ENCODE assay signal across 21 cellular contexts in the genomic region with DNA sequence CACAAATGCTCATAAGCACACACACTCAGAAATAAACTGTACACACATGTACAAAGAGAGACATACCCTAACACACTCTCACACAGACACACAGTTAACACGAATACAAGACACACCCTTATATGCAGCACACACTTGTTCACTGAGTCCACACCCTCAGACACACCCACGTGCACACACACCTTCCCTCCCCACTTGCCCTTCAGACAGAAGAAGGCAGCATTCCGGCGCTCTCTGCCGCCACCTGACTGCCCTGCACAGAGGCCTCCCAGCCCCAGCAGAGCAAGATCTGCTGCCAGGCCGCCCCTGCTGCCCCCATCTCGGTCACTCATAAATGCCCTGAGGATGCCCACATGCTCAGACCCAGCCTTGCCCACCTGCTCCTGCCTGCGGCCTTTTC.
DNase-seq lines count a peak whose midpoint lies in the region; FAIRE-seq and TF ChIP-seq lines count a peak whose summit lies in the region.
"Had no signal": no experiment of that assay in that cellular context is flagged by ENCODE, and none has a peak within 500 bp of the region (broad histone marks: within the 10 kb centered on the region; RNA-seq: fewer than 3 reads in every experiment).

No MANE protein-coding gene starts in this region.

- no peak overlapping the region for H2BK20ac ChIP-seq in H1 (ENCODE audit: low read length)

- H3K56ac ChIP-seq in H1 (replicated peaks; ENCODE audit: insufficient read length, low read depth, low read length) = no peak overlapping the region

- TF ChIP-seq RAD21 in H1 (IDR thresholded peaks at IDR 0.05 in 1 of 2, conservative IDR thresholded peaks at IDR 0.05 in 1 of 2; ENCODE audit: low read depth in 2 of 2, low read length in 2 of 2) = no peak; a peak in 1 of 4 replicates

- POLR2A ChIA-PET in H1 (lab: Charles Lee; ENCODE audit: partially characterized antibody) = interaction anchor here (1.8 kb wide), 1 partner anchor 79 kb away, joined by 5 read pairs; a partner anchor contains a TSS
- POLR2A ChIA-PET in GM10248 (lab: Yijun Ruan, JAX) = no interaction called here

- no peak overlapping the region for H3K4ac ChIP-seq in H1 (replicated peaks; ENCODE audit: insufficient read length, low read depth, low read length)

- TF ChIP-seq EP300 in H1 (IDR thresholded peaks at IDR 0.05; ENCODE audit: borderline replicate concordance in 1 of 2, low read depth in 2 of 2, low read length in 2 of 2) = no peak

- H2BK5ac ChIP-seq in H1 (ENCODE audit: low read depth, low read length) = no peak overlapping the region

- H2AK5ac ChIP-seq in H1 (ENCODE audit: low read depth, low read length) = 0 out of 2 replicates have a peak overlapping the region, but pooled peaks have one; percentile 90

- WGBS in H1 (ENCODE audit: extremely low coverage in 1 of 2, insufficient coverage in 1 of 2, insufficient read length in 1 of 2, insufficient replicate concordance in 2 of 2, low coverage in 1 of 2, low lambda C conversion rate in 2 of 2, missing lambda C conversion rate in 1 of 2), 2 experiments = 76% methylated on average over 8 of the region's 8 CpGs; no CpG with 5 or more reads in 1 of the 2 experiments
- 20 to 66% (median 44%) methylated on average over 8 of the region's 8 CpGs for WGBS in small intestine, 3 donors

- CTCF ChIA-PET in H1 (lab: Charles Lee; ENCODE audit: partially characterized antibody) (interaction anchor here (0.6 to 1.6 kb wide), 3 partner anchors 36 to 95 kb away, joined by 3 read pairs; no protein-coding TSS in a partner anchor), GM10248 (lab: Yijun Ruan, JAX) (no interaction called here)

- in situ Hi-C loops in GM13976 (cut with MboI; ENCODE audit: low sequenced_read_pairs, unreplicated experiment) = no loop called here

- H4K8ac ChIP-seq in H1 (ENCODE audit: extremely low read depth, insufficient read depth, low read length) = no peak overlapping the region; the same call in 1 of the 2 replicates

- H3K18ac ChIP-seq in H1 (ENCODE audit: extremely low read depth, low read length) = no peak overlapping the region

- H3K23ac ChIP-seq in H1 (ENCODE audit: insufficient read length) = no peak overlapping the region

- no peak overlapping the region for H3K27ac ChIP-seq in Peyer's patch
- no peak overlapping the region for H3K27ac ChIP-seq in H1 (ENCODE audit: low read depth, low read length)
- no peak overlapping the region for H3K27ac ChIP-seq in small intestine (ENCODE audit: low read depth in 1 of 2, low read length in 1 of 2)
- H3K27ac ChIP-seq: ascending aorta, HL-60, tibial artery had no signal

- H4K91ac ChIP-seq in H1 (replicated peaks; ENCODE audit: insufficient read length, low read length) = peak overlapping the region; percentile 45

- H2BK15ac ChIP-seq in H1 (ENCODE audit: low read length) = peak overlapping the region; percentile 81; the same call in 1 of the 2 replicates

- no peak overlapping the region for H2BK120ac ChIP-seq in H1 (replicated peaks; ENCODE audit: low read depth, low read length)

- no peaks in the 10 kb centered on the region; the same call in 1 of the 2 replicates for H3K23me2 ChIP-seq in H1 (ENCODE audit: low read depth, low read length)

- H3K9me3 ChIP-seq in Peyer's patch (no peaks in the 10 kb centered on the region), H1 (ENCODE audit: insufficient read depth in 2 of 2, low read depth in 1 of 2, low read length in 1 of 2) (no peaks in the 10 kb centered on the region), small intestine (ENCODE audit: control insufficient read depth, low read depth) (no peaks in the 10 kb centered on the region)
- H3K9me3 ChIP-seq: ascending aorta, tibial artery had no signal

- H4K5ac ChIP-seq in H1 (ENCODE audit: insufficient read length, low read depth, low read length) = no peak overlapping the region

- peak overlapping the region; percentile 60 for H2BK12ac ChIP-seq in H1 (ENCODE audit: low read depth, low read length)

- H3K9ac ChIP-seq in H1 (replicated peaks in 1 of 4; ENCODE audit: extremely low read depth in 1 of 4, low read depth in 3 of 4, low read length in 3 of 4) = no peak overlapping the region

- H3K27me3 ChIP-seq in Peyer's patch (no peaks in the 10 kb centered on the region), H1 (replicated peaks in 1 of 4; ENCODE audit: control insufficient read depth in 3 of 4, extremely low read depth in 1 of 4, insufficient read depth in 3 of 4, low read length in 3 of 4) (peaks cover 0 to 5% (median 0%) of the 10 kb centered on the region in 4 experiments; a peak in 1 of 7 replicates), small intestine (ENCODE audit: control insufficient read depth in 2 of 2, insufficient read depth in 2 of 2, low read length in 2 of 2) (no peaks in the 10 kb centered on the region)
- H3K27me3 ChIP-seq: ascending aorta had no signal

- H3K36me3 ChIP-seq in Peyer's patch (no peaks in the 10 kb centered on the region), H1 (ENCODE audit: control insufficient read depth in 2 of 4, insufficient read depth in 4 of 4, low read length in 3 of 4) (no peaks in the 10 kb centered on the region), small intestine (ENCODE audit: control insufficient read depth in 2 of 2, insufficient read depth in 2 of 2, low read length in 2 of 2) (no peaks in the 10 kb centered on the region)
- H3K36me3 ChIP-seq: ascending aorta, tibial artery had no signal

- FAIRE-seq in H1 (lab: Jason Lieb, UNC) = no peak
- no peak for FAIRE-seq in small intestine (lab: Jason Lieb, UNC)
- FAIRE-seq: GM18507 had no signal

- no peak overlapping the region for H3K4me2 ChIP-seq in H1 (ENCODE audit: insufficient read depth in 1 of 2, low read depth in 2 of 2, low read length in 2 of 2)

- no peak overlapping the region for H2AFZ ChIP-seq in H1 (ENCODE audit: low read length)

- peak in 2 of 6 experiments; percentile 22 for TF ChIP-seq CTCF in Peyer's patch (IDR thresholded peaks at IDR 0.05)
- TF ChIP-seq CTCF in H1 (IDR thresholded peaks at IDR 0.05; ENCODE audit: control extremely low read depth in 1 of 3, insufficient read depth in 1 of 3, low read depth in 1 of 3, low read length in 3 of 3) = no peak
- no peak for TF ChIP-seq CTCF in GM13976 (IDR thresholded peaks at IDR 0.05; ENCODE audit: borderline replicate concordance, control extremely low read depth, extremely low read depth, insufficient read depth, missing control alignments)
- TF ChIP-seq CTCF in GM10248 (IDR thresholded peaks at IDR 0.05; ENCODE audit: control extremely low read depth, extremely low read depth, low read depth, missing control alignments) = no peak

- H3K4me3 ChIP-seq in Peyer's patch (no peak overlapping the region), H1 (ENCODE audit: extremely low read depth in 1 of 4, insufficient read depth in 2 of 4, low read depth in 3 of 4, low read length in 4 of 4) (no peak overlapping the region), small intestine (ENCODE audit: low read depth in 1 of 2, low read length in 2 of 2) (no peak overlapping the region)
- H3K4me3 ChIP-seq: ascending aorta, tibial artery had no signal

- H3K79me1 ChIP-seq in H1 (ENCODE audit: low read depth, low read length) = no peaks in the 10 kb centered on the region

- TF ChIP-seq POLR2A in Peyer's patch (IDR thresholded peaks at IDR 0.05) = no peak
- no peak for TF ChIP-seq POLR2A in H1 (IDR thresholded peaks at IDR 0.05; ENCODE audit: control extremely low read depth in 1 of 2, low read depth in 2 of 2, low read length in 2 of 2)

- H3K14ac ChIP-seq in H1 (ENCODE audit: insufficient read length) = no peak overlapping the region

- DNase-seq in Peyer's patch (peak in 2 of 3 donors; percentile 61 to 70), H1 (ENCODE audit: low read depth in 1 of 2, low spot score in 2 of 2) (no peak), left kidney (ENCODE audit: low read depth, low spot score) (peak; percentile 50), small intestine (peak; percentile 78), OCI-M2 (lab: John Stamatoyannopoulos, UW; ENCODE audit: unreplicated experiment) (no peak), HCEC 1CT (no peak), GM13976 (ENCODE audit: low spot score) (no peak), GM10248 (ENCODE audit: extremely low spot score) (no peak)
- DNase-seq: activated CD4-positive, alpha-beta T cell treated with anti-CD3 and anti-CD28 coated beads for 1 hour; CD4-positive, CD25-positive, alpha-beta regulatory T cell; DMS 273 treated with DMSO at 0.1 percent for 48 hours; effector memory CD4-positive, alpha-beta T cell; GOT3; kidney glomerular epithelial cell; SHP77; stimulated activated CD4-positive, alpha-beta T cell treated with anti-CD3 and anti-CD28 coated beads, Interleukin-4, amount 100 ng/mL, for 24 hours; stimulated activated naive CD8-positive, alpha-beta T cell treated with anti-CD3 and anti-CD28 coated beads, Interleukin-15, Interleukin-2, amounts not matched to agents 100 U/mL and 50 U/mL, for 24 hours; tibial artery had no signal

- H3K4me1 ChIP-seq in Peyer's patch (no peaks in the 10 kb centered on the region), H1 (replicated peaks in 1 of 4; ENCODE audit: control insufficient read depth in 3 of 4, insufficient read depth in 4 of 4, low read length in 3 of 4) (peaks cover 0 to 32% (median 17%) of the 10 kb centered on the region in 4 experiments; a peak in 6 of 7 replicates), small intestine (ENCODE audit: control insufficient read depth in 2 of 2, insufficient read depth in 1 of 2, low read depth in 1 of 2, low read length in 1 of 2) (no peaks in the 10 kb centered on the region)
- H3K4me1 ChIP-seq: ascending aorta had no signal

- H3K79me2 ChIP-seq in H1 (ENCODE audit: control insufficient read depth in 1 of 2, insufficient read depth in 2 of 2, low read length in 2 of 2) = no peaks in the 10 kb centered on the region

- H4K20me1 ChIP-seq in H1 (replicated peaks in 1 of 2; ENCODE audit: control insufficient read depth in 1 of 2, insufficient read depth in 2 of 2, low read length in 2 of 2) = no peaks in the 10 kb centered on the region

TF ChIP-seq in H1, 55 proteins besides CTCF, POLR2A, EP300 and RAD21 (continues in another document):
- TF ChIP-seq POLR2AphosphoS5 (IDR thresholded peaks at IDR 0.05; ENCODE audit: low read depth, low read length) = no peak

Comparison
In these comparisons a context has a peak if more than half of its experiments do, and no peak if none do; other contexts are left out.
1. DNase-seq: peak in Peyer's patch (2 of 3), left kidney (single experiment) and small intestine (single experiment); none in H1 (0 of 2), OCI-M2 (single experiment), HCEC 1CT (single experiment), GM13976 (single experiment) and GM10248 (single experiment).